ENCODE assay signal across 9 cellular contexts in the genomic region with DNA sequence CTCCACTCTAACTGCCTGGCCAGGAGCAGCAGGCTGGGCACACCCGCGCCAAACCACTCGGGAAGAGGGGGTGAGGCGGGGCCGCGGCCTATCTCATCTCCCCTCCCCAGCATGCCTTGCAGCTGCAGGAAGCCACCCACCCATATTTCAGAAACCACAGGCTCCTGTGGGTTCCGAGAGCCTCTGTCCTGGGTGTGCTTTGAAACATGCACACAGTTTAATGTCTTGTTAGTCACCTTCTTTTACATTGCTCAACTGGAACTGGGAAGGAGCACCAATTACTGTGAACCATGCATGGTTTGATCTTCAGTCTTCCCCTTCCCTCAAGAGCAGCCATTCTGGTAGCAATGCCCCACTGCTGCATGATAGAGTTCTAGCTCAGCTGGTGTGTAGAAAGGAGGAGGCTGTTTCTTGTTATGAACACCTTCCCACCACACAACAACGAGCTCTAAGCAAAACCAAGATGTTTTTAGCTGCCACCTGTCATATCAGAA. TPM values are rescaled to one million over a fixed set of nuclear protein-coding genes. Genes with fewer than 3 reads are reported as not detected.
DNase-seq lines count a peak whose midpoint lies in the region; ATAC-seq, FAIRE-seq and TF ChIP-seq lines count a peak whose summit lies in the region.
"Had no signal": no experiment of that assay in that cellular context is flagged by ENCODE, and none has a peak within 500 bp of the region (broad histone marks: within the 10 kb centered on the region; RNA-seq: fewer than 3 reads in every experiment).

No MANE protein-coding gene starts in this region.

- H3K4me3 Mint-ChIP-seq in activated CD4-positive, alpha-beta T cell treated with anti-CD3 and anti-CD28 coated beads, Interleukin-2, amount 10 ng/mL, durations not matched to agents 24 days and 14 days = peak overlapping the region; percentile 86
- H3K4me3 Mint-ChIP-seq in stimulated activated naive CD8-positive, alpha-beta T cell treated with anti-CD3 and anti-CD28 coated beads, Interleukin-15, amount 100 ng/mL, for 72 hours = peak overlapping the region; percentile 87 to 88

- peaks cover 3% of the 10 kb centered on the region for H3K9me3 Mint-ChIP-seq in activated CD4-positive, alpha-beta T cell treated with anti-CD3 and anti-CD28 coated beads, Interleukin-2, amount 10 ng/mL, durations not matched to agents 24 days and 14 days
- H3K9me3 Mint-ChIP-seq in stimulated activated naive CD8-positive, alpha-beta T cell treated with anti-CD3 and anti-CD28 coated beads, Interleukin-15, amount 100 ng/mL, for 72 hours = peaks cover 4 to 7% of the 10 kb centered on the region in 2 donors

- H3K36me3 ChIP-seq in right atrium auricular region = no peaks in the 10 kb centered on the region
- no peaks in the 10 kb centered on the region for H3K36me3 ChIP-seq in left ventricle myocardium inferior

- peaks cover 8% of the 10 kb centered on the region for H3K36me3 Mint-ChIP-seq in activated CD4-positive, alpha-beta T cell treated with anti-CD3 and anti-CD28 coated beads, Interleukin-2, amount 10 ng/mL, durations not matched to agents 24 days and 14 days (ENCODE audit: low read depth)

- H3K4me3 ChIP-seq in right atrium auricular region (no peak overlapping the region), left ventricle myocardium inferior (no peak overlapping the region)
- H3K4me3 ChIP-seq: A549 had no signal

- H3K27ac Mint-ChIP-seq in activated CD4-positive, alpha-beta T cell treated with anti-CD3 and anti-CD28 coated beads, Interleukin-2, amount 10 ng/mL, durations not matched to agents 24 days and 14 days = peak overlapping the region; percentile 95
- peak overlapping the region; percentile 90 to 96 for H3K27ac Mint-ChIP-seq in stimulated activated naive CD8-positive, alpha-beta T cell treated with anti-CD3 and anti-CD28 coated beads, Interleukin-15, amount 100 ng/mL, for 72 hours

- ATAC-seq in Right ventricle myocardium inferior = peak; percentile 63
- ATAC-seq in HG03575 (IDR thresholded peaks at IDR 0.05; ENCODE audit: extremely low read depth, insufficient number of reproducible peaks, low FRiP score, unreplicated experiment) = peak; percentile 41
- peak; percentile 78 for ATAC-seq in stimulated activated naive CD8-positive, alpha-beta T cell treated with anti-CD3 and anti-CD28 coated beads, Interleukin-15, amount 100 ng/mL, for 72 hours
- ATAC-seq: A549 had no signal

- no peaks in the 10 kb centered on the region for H3K9me3 ChIP-seq in right atrium auricular region
- no peaks in the 10 kb centered on the region for H3K9me3 ChIP-seq in left ventricle myocardium inferior (replicated peaks)
- H3K9me3 ChIP-seq: A549 had no signal

- H3K27me3 ChIP-seq in right atrium auricular region (no peaks in the 10 kb centered on the region), left ventricle myocardium inferior (ENCODE audit: low read depth) (peaks cover 45% of the 10 kb centered on the region)

- no peaks in the 10 kb centered on the region for H3K4me1 ChIP-seq in right atrium auricular region
- no peaks in the 10 kb centered on the region for H3K4me1 ChIP-seq in left ventricle myocardium inferior
- H3K4me1 ChIP-seq: A549 had no signal

- H3K27ac ChIP-seq in right atrium auricular region (no peak overlapping the region), left ventricle myocardium inferior (replicated peaks) (no peak overlapping the region)
- H3K27ac ChIP-seq: A549 had no signal

- peaks cover 83% of the 10 kb centered on the region for H3K4me1 Mint-ChIP-seq in activated CD4-positive, alpha-beta T cell treated with anti-CD3 and anti-CD28 coated beads, Interleukin-2, amount 10 ng/mL, durations not matched to agents 24 days and 14 days
- peaks cover 98% of the 10 kb centered on the region for H3K4me1 Mint-ChIP-seq in stimulated activated naive CD8-positive, alpha-beta T cell treated with anti-CD3 and anti-CD28 coated beads, Interleukin-15, amount 100 ng/mL, for 72 hours

- intact Hi-C loops in Right ventricle myocardium inferior (cut with DNase I) (no loop called here), left ventricle myocardium inferior (cut with micrococcal nuclease) (no loop called here)
- intact Hi-C loops in activated CD4-positive, alpha-beta T cell treated with anti-CD3 and anti-CD28 coated beads, Interleukin-2, amount 10 ng/mL, durations not matched to agents 24 days and 14 days (cut with micrococcal nuclease) = loop anchor here (5.0 kb wide), 1 partner anchor 180 kb away; no protein-coding TSS in a partner anchor

- FAIRE-seq in RCC 7860 (lab: Jason Lieb, UNC) = no peak
- FAIRE-seq: A549 had no signal

- TF ChIP-seq CTCF in right atrium auricular region (IDR thresholded peaks at IDR 0.05) = no peak
- no peak for TF ChIP-seq CTCF in left ventricle myocardium inferior (IDR thresholded peaks at IDR 0.05; ENCODE audit: borderline replicate concordance)

- no peaks in the 10 kb centered on the region for H3K27me3 Mint-ChIP-seq in activated CD4-positive, alpha-beta T cell treated with anti-CD3 and anti-CD28 coated beads, Interleukin-2, amount 10 ng/mL, durations not matched to agents 24 days and 14 days
- H3K27me3 Mint-ChIP-seq in stimulated activated naive CD8-positive, alpha-beta T cell treated with anti-CD3 and anti-CD28 coated beads, Interleukin-15, amount 100 ng/mL, for 72 hours = no peaks in the 10 kb centered on the region

- no peak for DNase-seq in Right ventricle myocardium inferior (ENCODE audit: missing footprints)
- no peak for DNase-seq in right atrium auricular region (ENCODE audit: low spot score)
- DNase-seq in activated CD4-positive, alpha-beta T cell treated with anti-CD3 and anti-CD28 coated beads, Interleukin-2, amount 10 ng/mL, durations not matched to agents 24 days and 14 days = peak; percentile 95
- peak; percentile 17 for DNase-seq in left ventricle myocardium inferior
- DNase-seq in stimulated activated naive CD8-positive, alpha-beta T cell treated with anti-CD3 and anti-CD28 coated beads, Interleukin-15, amount 100 ng/mL, for 72 hours = peak; percentile 74 to 85
- no peak for DNase-seq in RCC 7860 (ENCODE audit: low spot score)
- DNase-seq in SK-N-DZ (ENCODE audit: low spot score) = no peak

RNA-seq across cellular contexts. Expression of gene IKZF1, which starts 37.6 kb away (rescaled TPM):
- 3.5 TPM for total RNA-seq in Right ventricle myocardium inferior
- total RNA-seq in right atrium auricular region = 1 to 10 TPM; 1.7 to 9.7 TPM
- total RNA-seq in activated CD4-positive, alpha-beta T cell treated with anti-CD3 and anti-CD28 coated beads, Interleukin-2, amount 10 ng/mL, durations not matched to agents 24 days and 14 days = 282 and 292 TPM in 2 replicates
- 2.1 TPM for total RNA-seq in left ventricle myocardium inferior
- polyA plus RNA-seq in SK-N-DZ (2014; cell fraction: cytosol; rRNA removed) = not detected in 2 replicates
- polyA plus RNA-seq in SK-N-DZ (2014; cell fraction: nucleus; rRNA removed) = not detected in 2 replicates
- polyA plus RNA-seq: A549 had no signal

Comparison
In these comparisons a context has a peak if more than half of its experiments do, and no peak if none do; other contexts are left out.
1. DNase-seq: peak in activated CD4-positive, alpha-beta T cell treated with anti-CD3 and anti-CD28 coated beads, Interleukin-2, amount 10 ng/mL, durations not matched to agents 24 days and 14 days (single experiment), left ventricle myocardium inferior (single experiment) and stimulated activated naive CD8-positive, alpha-beta T cell treated with anti-CD3 and anti-CD28 coated beads, Interleukin-15, amount 100 ng/mL, for 72 hours (2 of 2); none in Right ventricle myocardium inferior (single experiment), right atrium auricular region (single experiment), RCC 7860 (single experiment) and SK-N-DZ (single experiment).
2. RNA of gene IKZF1, which starts 37.6 kb away (total RNA-seq): 282 to 292 TPM in activated CD4-positive, alpha-beta T cell treated with anti-CD3 and anti-CD28 coated beads, Interleukin-2, amount 10 ng/mL, durations not matched to agents 24 days and 14 days; 1.7 to 9.7 TPM in right atrium auricular region, 3.5 TPM in Right ventricle myocardium inferior (single experiment) and 2.1 TPM in left ventricle myocardium inferior (single experiment); every median in the first group is over 10 times any median in the second.
3. Peak in every context shown above with its lines, with median percentiles within 50 percentile points of each other: ATAC-seq.